ENCODE assay signal across 8 cellular contexts in the genomic region with DNA sequence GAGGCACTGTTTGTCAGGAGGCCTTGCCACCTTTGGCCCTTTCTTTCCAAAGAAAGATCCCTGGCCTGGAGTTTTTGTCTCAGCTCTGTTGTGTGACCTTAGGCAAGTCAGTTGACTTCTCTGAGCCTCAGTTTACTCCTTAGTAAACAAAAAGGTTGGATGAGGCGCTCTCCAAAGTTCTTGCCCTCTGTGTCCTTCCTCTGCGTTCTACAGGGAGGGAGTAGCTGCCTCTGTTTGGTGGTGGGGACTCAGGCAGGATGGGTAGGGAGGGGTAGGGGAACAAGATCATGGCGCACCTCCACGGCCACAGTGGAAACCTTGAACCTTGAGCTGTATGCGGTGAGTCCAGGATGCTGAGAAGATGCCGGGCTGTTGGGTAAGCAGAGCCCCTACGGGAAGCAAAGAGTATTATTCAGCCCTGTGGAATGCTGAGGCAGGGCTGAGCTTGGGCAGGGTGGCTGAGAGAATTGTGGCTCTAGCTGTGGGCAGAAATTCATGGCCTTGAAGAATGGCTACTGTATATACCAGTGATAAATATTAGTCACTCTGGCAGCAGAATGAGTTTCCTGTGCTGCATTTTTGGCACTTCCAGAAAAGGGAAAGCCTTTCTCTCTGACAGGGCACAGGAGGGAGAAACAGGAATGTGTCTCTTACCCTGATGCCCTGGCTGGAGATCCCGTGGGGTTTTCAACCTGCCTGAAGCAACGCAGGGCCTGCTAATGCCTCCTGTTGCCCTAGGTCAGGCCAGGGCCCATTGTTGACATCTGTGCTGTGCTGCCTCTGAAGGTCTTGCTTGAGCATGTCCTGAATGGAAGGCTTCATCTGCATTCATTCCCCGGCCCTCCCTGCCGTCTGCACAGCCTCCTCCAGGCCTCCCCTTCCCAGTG. TPM values are rescaled to one million over a fixed set of nuclear protein-coding genes. Genes with fewer than 3 reads are reported as not detected.
DNase-seq lines count a peak whose midpoint lies in the region; ATAC-seq and TF ChIP-seq lines count a peak whose summit lies in the region.

No MANE protein-coding gene starts in this region.

- H3K4me1 ChIP-seq in heart left ventricle = peaks cover 13 to 98% (median 73%) of the 10 kb centered on the region in 12 donors
- peaks cover 91 to 97% (median 93%) of the 10 kb centered on the region in 3 donors for H3K4me1 ChIP-seq in skeletal muscle tissue (ENCODE audit: control insufficient read depth in 3 of 3, insufficient read depth in 3 of 3, low read length in 3 of 3)

- 65 to 73% (median 70%) methylated on average over 11 of the region's 11 CpGs for WGBS in heart left ventricle, 4 donors

- H3K36me3 ChIP-seq in heart left ventricle = no peaks in the 10 kb centered on the region
- no peaks in the 10 kb centered on the region for H3K36me3 ChIP-seq in skeletal muscle tissue (ENCODE audit: control insufficient read depth in 3 of 3, insufficient read depth in 3 of 3, low read length in 3 of 3)

- DNase-seq in H4 (ENCODE audit: low spot score) = peak; percentile 98
- DNase-seq in heart left ventricle = peak in 1 of 5 donors; percentile 64
- no peak for DNase-seq in DMS153 (lab: John Stamatoyannopoulos, UW)
- no peak for DNase-seq in GDM1 (lab: John Stamatoyannopoulos, UW)
- DNase-seq in hypothalamus (lab: John Stamatoyannopoulos, UW) = no peak

- no peak for TF ChIP-seq POLR2A in heart left ventricle (IDR thresholded peaks at IDR 0.05)

- intact Hi-C loops in heart left ventricle (cut with DNase I) = loop anchor here in 2 of 10 donors (5.0 kb wide), 1 partner anchor 38 kb away; a partner anchor contains a TSS

- H3K9me3 ChIP-seq in heart left ventricle (no peaks in the 10 kb centered on the region), skeletal muscle tissue (ENCODE audit: control insufficient read depth in 3 of 3, low read length in 3 of 3) (no peaks in the 10 kb centered on the region)

- H3K4me3 ChIP-seq in WI38 (ENCODE audit: low read depth, low read length) (peak overlapping the region; percentile 5; the same call in 1 of the 2 replicates), heart left ventricle (no peak overlapping the region), skeletal muscle tissue (ENCODE audit: low read length in 3 of 3) (peak overlapping the region in 2 of 3 donors; percentile 23 to 24)

- peak overlapping the region in 11 of 12 donors; percentile 18 to 77 (median 61) for H3K27ac ChIP-seq in heart left ventricle
- peak overlapping the region; percentile 70 for H3K27ac ChIP-seq in skeletal muscle tissue (ENCODE audit: low read depth, low read length)

- ATAC-seq in heart left ventricle = peak; percentile 12 to 71 (median 58)
- ATAC-seq in GM18520 (IDR thresholded peaks at IDR 0.05; ENCODE audit: unreplicated experiment) = no peak

- H3K9ac ChIP-seq in skeletal muscle tissue (ENCODE audit: low read depth in 1 of 3, low read length in 3 of 3) = peak overlapping the region in 1 of 3 donors; percentile 34

- no peaks in the 10 kb centered on the region for H3K27me3 ChIP-seq in heart left ventricle
- H3K27me3 ChIP-seq in skeletal muscle tissue (ENCODE audit: control insufficient read depth in 3 of 3, insufficient read depth in 3 of 3, low read length in 3 of 3) = no peaks in the 10 kb centered on the region

- TF ChIP-seq CTCF in WI38 (IDR thresholded peaks at IDR 0.05; ENCODE audit: low read depth, low read length) (no peak), heart left ventricle (IDR thresholded peaks at IDR 0.05) (no peak)

RNA-seq across cellular contexts. Expression of a gene that starts 39.9 kb away (rescaled TPM):
- total RNA-seq in H4 (2014; rRNA removed; shearing (Covaris generic)) = 31.6 and 38.5 TPM in 2 replicates
- 10 to 100 TPM; 12.1 to 34.3 (median 16.3) TPM for total RNA-seq in heart left ventricle
- 1 to 10 TPM; 5.6 to 9.8 TPM for polyA plus RNA-seq in heart left ventricle
- total RNA-seq in skeletal muscle tissue = 17.2 TPM

Comparison
In these comparisons a context has a peak if more than half of its experiments do, and no peak if none do; other contexts are left out.
1. H3K4me3 ChIP-seq: peak in WI38 (single experiment) and skeletal muscle tissue (2 of 3); none in heart left ventricle (0 of 12).